15 cellular contexts compared by ENCODE assay signal in genomic region chr12:32486158-32486557, GRCh38.
DNase-seq lines count a peak whose midpoint lies in the region; ATAC-seq and TF ChIP-seq lines count a peak whose summit lies in the region.
"Had no signal": no experiment of that assay in that cellular context is flagged by ENCODE, and none has a peak within 500 bp of the region (broad histone marks: within the 10 kb centered on the region; RNA-seq: fewer than 3 reads in every experiment).

No MANE protein-coding gene starts in this region.

- peaks cover 19% of the 10 kb centered on the region for H3K4me1 ChIP-seq in Caco-2

- CTCF ChIA-PET in Caco-2 (lab: Charles Lee), result no interaction called here
- CTCF ChIA-PET in WTC11 (lab: Charles Lee), result interaction anchor here (0.9 kb wide), 1 partner anchor 8 kb away, joined by 4 read pairs; no protein-coding TSS in a partner anchor

- H3K4me3 Mint-ChIP-seq in Caco-2 (ENCODE audit: unreplicated experiment), result no peak overlapping the region
- no peak overlapping the region for H3K4me3 Mint-ChIP-seq in WTC11
- no peak overlapping the region for H3K4me3 Mint-ChIP-seq in progenitor cell of endocrine pancreas (ENCODE audit: low read depth)
- H3K4me3 Mint-ChIP-seq: activated CD8-positive, alpha-beta T cell treated with anti-CD3 and anti-CD28 coated beads, Interleukin-2, amount 10 ng/mL, durations not matched to agents 7 days and 5 days had no signal

- no TSS peak for BruUV-seq in Caco-2 (replicated peaks; lab: Mats Ljungman, UMichigan)

- H3K27ac Mint-ChIP-seq in Caco-2 (ENCODE audit: unreplicated experiment) (peak overlapping the region; percentile 56), WTC11 (0 out of 2 replicates have a peak overlapping the region, but pooled peaks have one; percentile 2), progenitor cell of endocrine pancreas (peak overlapping the region; percentile 43)
- H3K27ac Mint-ChIP-seq: activated CD8-positive, alpha-beta T cell treated with anti-CD3 and anti-CD28 coated beads, Interleukin-2, amount 10 ng/mL, durations not matched to agents 7 days and 5 days had no signal

- POLR2A ChIA-PET in Caco-2 (lab: Charles Lee), result no interaction called here
- POLR2A ChIA-PET in WTC11 (lab: Charles Lee), result interaction anchor here (0.5 kb wide), 1 partner anchor 140 kb away, joined by 3 read pairs; no protein-coding TSS in a partner anchor

- TF ChIP-seq CTCF in Caco-2 (IDR thresholded peaks at IDR 0.05; ENCODE audit: insufficient read depth in 1 of 2, low read depth in 1 of 2, low read length in 1 of 2, severe bottlenecking in 1 of 2, unreplicated experiment in 1 of 2), result no peak
- no peak for TF ChIP-seq CTCF in WTC11 (IDR thresholded peaks at IDR 0.05)
- no peak for TF ChIP-seq CTCF in progenitor cell of endocrine pancreas (IDR thresholded peaks at IDR 0.05; ENCODE audit: unreplicated experiment)

- H3K36me3 Mint-ChIP-seq in Caco-2 (ENCODE audit: insufficient read depth, unreplicated experiment), result peaks cover 19% of the 10 kb centered on the region
- H3K36me3 Mint-ChIP-seq in WTC11, result no peaks in the 10 kb centered on the region
- H3K36me3 Mint-ChIP-seq in progenitor cell of endocrine pancreas (ENCODE audit: insufficient read depth), result peaks cover 4% of the 10 kb centered on the region

- intact Hi-C loops in Caco-2 (cut with micrococcal nuclease; ENCODE audit: unreplicated experiment), result no loop called here

- H3K9me3 Mint-ChIP-seq in Caco-2 (ENCODE audit: unreplicated experiment) (no peaks in the 10 kb centered on the region), WTC11 (no peaks in the 10 kb centered on the region), progenitor cell of endocrine pancreas (ENCODE audit: low read depth) (no peaks in the 10 kb centered on the region)

- ATAC-seq in WTC11 (no peak), GM18502 (IDR thresholded peaks at IDR 0.05; ENCODE audit: poor library complexity, unreplicated experiment) (no peak)
- ATAC-seq: activated CD8-positive, alpha-beta T cell treated with anti-CD3 and anti-CD28 coated beads, Interleukin-2, amount 10 ng/mL, durations not matched to agents 7 days and 5 days had no signal

- H3K4me3 ChIP-seq in Caco-2 (ENCODE audit: low read depth, low read length), result no peak overlapping the region

- H3K9me3 ChIP-seq in Caco-2, result no peaks in the 10 kb centered on the region

- H3K4me1 Mint-ChIP-seq in Caco-2 (ENCODE audit: low read depth, unreplicated experiment) (peaks cover 15% of the 10 kb centered on the region), WTC11 (peaks cover 23% of the 10 kb centered on the region), progenitor cell of endocrine pancreas (ENCODE audit: low read depth) (peaks cover 12% of the 10 kb centered on the region)

- DNase-seq in Caco-2 (no peak), WTC11 (ENCODE audit: low spot score) (no peak), glomerular endothelial cell (ENCODE audit: extremely low read depth, low read depth, low spot score) (peak; percentile 75), progenitor cell of endocrine pancreas (ENCODE audit: low spot score, unreplicated experiment) (no peak), putamen (ENCODE audit: low spot score) (no peak), hippocampal formation (lab: John Stamatoyannopoulos, UW) (no peak)
- DNase-seq in activated T-cell treated with anti-CD3 and anti-CD28 coated beads, Interleukin-2, amount 50 U/mL, for 48 hours, result no peak
- DNase-seq: activated CD8-positive, alpha-beta T cell treated with anti-CD3 and anti-CD28 coated beads, Interleukin-2, amount 10 ng/mL, durations not matched to agents 7 days and 5 days; DND-41; KBM-7; NCI-H1694; NCI-H526 treated with DMSO at 0.1 percent for 48 hours; Right ventricle myocardium superior; T-helper 9 cell had no signal

- H3K27me3 Mint-ChIP-seq in Caco-2 (ENCODE audit: insufficient read depth, unreplicated experiment), result no peaks in the 10 kb centered on the region
- no peaks in the 10 kb centered on the region for H3K27me3 Mint-ChIP-seq in WTC11 (ENCODE audit: low read depth)
- H3K27me3 Mint-ChIP-seq in progenitor cell of endocrine pancreas, result no peaks in the 10 kb centered on the region

- H3K27me3 ChIP-seq in Caco-2 (replicated peaks; ENCODE audit: control insufficient read depth, insufficient read depth, low read length), result no peaks in the 10 kb centered on the region

- peaks cover 2% of the 10 kb centered on the region for H3K36me3 ChIP-seq in Caco-2 (ENCODE audit: control insufficient read depth, insufficient read depth, low read length)

TF ChIP-seq in WTC11, 78 proteins besides CTCF, POLR2A, EP300 and RAD21 (continues in another document):
- no peak for TF ChIP-seq ERG (CRISPR knock-in tag; IDR thresholded peaks at IDR 0.05)
- TF ChIP-seq USF1 (CRISPR knock-in tag; IDR thresholded peaks at IDR 0.05), result no peak
- TF ChIP-seq OVOL2 (CRISPR knock-in tag; IDR thresholded peaks at IDR 0.05; ENCODE audit: borderline replicate concordance), result no peak
- no peak for TF ChIP-seq ZNF532 (CRISPR knock-in tag; IDR thresholded peaks at IDR 0.05; ENCODE audit: borderline replicate concordance)
- no peak for TF ChIP-seq ZNF317 (CRISPR knock-in tag; IDR thresholded peaks at IDR 0.05; ENCODE audit: borderline replicate concordance, low read depth)
- TF ChIP-seq ZNF671 (CRISPR knock-in tag; IDR thresholded peaks at IDR 0.05), result no peak
- no peak for TF ChIP-seq ETV6 (CRISPR knock-in tag; IDR thresholded peaks at IDR 0.05)
- no peak for TF ChIP-seq AR (CRISPR knock-in tag; IDR thresholded peaks at IDR 0.05)

Comparison
In these comparisons a context has a peak if more than half of its experiments do, and no peak if none do; other contexts are left out.
1. H3K27ac Mint-ChIP-seq: peak in every context shown above with its lines; median percentile 56 in Caco-2; 43 in progenitor cell of endocrine pancreas; 2 in WTC11.